In genomic region chr16:28822520-28823290, GRCh38 we compare ENCODE assay signal across 8 cellular contexts. TPM values are rescaled to one million over a fixed set of nuclear protein-coding genes. Genes with fewer than 3 reads are reported as not detected.
DNase-seq lines count a peak whose midpoint lies in the region; ATAC-seq and TF ChIP-seq lines count a peak whose summit lies in the region.

TSS of gene ATXN2L (plus strand) at chr16:28822999. CDS start at chr16:28823260, 261 bp downstream.

- H4K8ac ChIP-seq in trophoblast cell (ENCODE audit: low read depth, low read length): peak within 1 kb of the TSS; percentile 99

- H4K91ac ChIP-seq in trophoblast cell (ENCODE audit: low read depth, low read length): peak within 1 kb of the TSS; percentile 99

- no CpG with 5 or more reads among the region's 91 CpGs for WGBS in trophoblast cell (ENCODE audit: extremely low coverage, insufficient coverage, insufficient read length)
- 0 to 1% methylated on average over 32 to 68 of the region's 91 CpGs for WGBS in tibial nerve, 2 donors

- peak; percentile 45 for ATAC-seq in HG02642 (IDR thresholded peaks at IDR 0.05; ENCODE audit: poor library complexity, unreplicated experiment)

- peak within 1 kb of the TSS; percentile 100 for H3K4ac ChIP-seq in trophoblast cell (ENCODE audit: low read depth, low read length)

- peak within 1 kb of the TSS; percentile 99 for H3K14ac ChIP-seq in trophoblast cell (ENCODE audit: low read length)

- TF ChIP-seq POLR2A in tibial nerve (IDR thresholded peaks at IDR 0.05): peak; percentile 82 to 84

- CTCF ChIA-PET in GM10248 (lab: Yijun Ruan, JAX): interaction anchor here (0.9 to 3.8 kb wide), 7 partner anchors 9 to 126 kb away, joined by 3 to 24 read pairs (median 4); partner anchors contain the start of gene TUFM

- DNase-seq in GM10248 (ENCODE audit: extremely low spot score) (peak; percentile 92), NCI-H128 (lab: John Stamatoyannopoulos, UW; ENCODE audit: unreplicated experiment) (peak; percentile 64), T follicular helper cell (ENCODE audit: low read depth) (peak; percentile 90), adipocyte (ENCODE audit: low read depth) (peak; percentile 99), cardiac septum (ENCODE audit: low spot score) (peak; percentile 97), trophoblast cell (peak; percentile 95 to 97), tibial nerve (ENCODE audit: low spot score in 2 of 2) (peak; percentile 83 to 84)

- peak within 1 kb of the TSS; percentile 13 for H2BK12ac ChIP-seq in trophoblast cell (ENCODE audit: low read length)

- peak within 1 kb of the TSS; percentile 96 for H3K27ac ChIP-seq in trophoblast cell (ENCODE audit: low read depth, low read length)
- H3K27ac ChIP-seq in tibial nerve: peak within 1 kb of the TSS; percentile 97 to 100 (median 100)

- peak within 1 kb of the TSS; percentile 99 for H3K18ac ChIP-seq in trophoblast cell (ENCODE audit: low read length)

- H3K27me3 ChIP-seq in adipocyte (replicated peaks; ENCODE audit: control insufficient read depth, insufficient read depth, low read length) (no peaks in the 10 kb centered on the region), trophoblast cell (ENCODE audit: insufficient read depth, low read length) (no peaks in the 10 kb centered on the region), tibial nerve (no peaks in the 10 kb centered on the region)

- peak within 1 kb of the TSS; percentile 98 for H2BK5ac ChIP-seq in trophoblast cell (ENCODE audit: low read depth, low read length, poor library complexity)

- peak within 1 kb of the TSS; percentile 81 for H3K4me2 ChIP-seq in trophoblast cell (ENCODE audit: low read length)

- TF ChIP-seq CTCF in GM10248 (IDR thresholded peaks at IDR 0.05; ENCODE audit: control extremely low read depth, extremely low read depth, low read depth, missing control alignments) (no peak), tibial nerve (IDR thresholded peaks at IDR 0.05) (peak; percentile 14 to 71 (median 22))

- H2AFZ ChIP-seq in trophoblast cell (ENCODE audit: insufficient read depth, low read length, poor library complexity): peak within 1 kb of the TSS; percentile 79

- H3K79me1 ChIP-seq in trophoblast cell (ENCODE audit: low read length): peaks cover 18% of the 10 kb centered on the region

- peak within 1 kb of the TSS; percentile 96 for H2BK120ac ChIP-seq in trophoblast cell (ENCODE audit: insufficient read depth, low read length, poor library complexity)

- H3K4me1 ChIP-seq in adipocyte (ENCODE audit: control insufficient read depth, insufficient read depth, low read length): peaks cover 32% of the 10 kb centered on the region
- peaks cover 2 to 4% of the 10 kb centered on the region in 2 experiments for H3K4me1 ChIP-seq in trophoblast cell (ENCODE audit: control insufficient read depth in 1 of 2, insufficient read depth in 2 of 2, low read length in 2 of 2)
- peaks cover 0 to 37% (median 12%) of the 10 kb centered on the region in 4 donors for H3K4me1 ChIP-seq in tibial nerve

- peak within 1 kb of the TSS; percentile 97 for H2AK5ac ChIP-seq in trophoblast cell (ENCODE audit: low read length)

- peak within 1 kb of the TSS; percentile 100 for H4K12ac ChIP-seq in trophoblast cell (ENCODE audit: low read depth, low read length)

- H3K9me3 ChIP-seq in adipocyte (ENCODE audit: control insufficient read depth, low read length): no peaks in the 10 kb centered on the region
- H3K9me3 ChIP-seq in trophoblast cell (ENCODE audit: insufficient read depth, low read depth, low read length): no peaks in the 10 kb centered on the region
- H3K9me3 ChIP-seq in tibial nerve: no peaks in the 10 kb centered on the region

- TF ChIP-seq EP300 in tibial nerve (IDR thresholded peaks at IDR 0.05): peak; percentile 79 to 93

- H3K4me3 ChIP-seq in adipocyte (ENCODE audit: low read length): peak within 1 kb of the TSS; percentile 99
- H3K4me3 ChIP-seq in trophoblast cell (ENCODE audit: low read depth, low read length): peak within 1 kb of the TSS; percentile 99
- H3K4me3 ChIP-seq in tibial nerve: peak within 1 kb of the TSS; percentile 96 to 100 (median 100)

- H3K9ac ChIP-seq in adipocyte (ENCODE audit: low read length) (peak within 1 kb of the TSS; percentile 100), trophoblast cell (ENCODE audit: low read length) (peak within 1 kb of the TSS; percentile 100)

- H3K23ac ChIP-seq in trophoblast cell (ENCODE audit: low read length): no peak within 1 kb of the TSS

- peaks cover 17% of the 10 kb centered on the region for H3K79me2 ChIP-seq in trophoblast cell (ENCODE audit: control insufficient read depth, insufficient read depth, low read length, poor library complexity)

- H3K36me3 ChIP-seq in adipocyte (ENCODE audit: control insufficient read depth, insufficient read depth, low read length, severe bottlenecking) (peaks cover 26% of the 10 kb centered on the region), trophoblast cell (ENCODE audit: control insufficient read depth in 1 of 2, insufficient read depth in 2 of 2, low read length in 2 of 2) (peaks cover 17 to 28% of the 10 kb centered on the region in 2 experiments), tibial nerve (peaks cover 1 to 35% (median 15%) of the 10 kb centered on the region in 3 donors)

- POLR2A ChIA-PET in GM10248 (lab: Yijun Ruan, JAX): interaction anchor here (0.6 to 2.4 kb wide), 5 partner anchors 14 to 121 kb away, joined by 3 to 13 read pairs (median 4); partner anchors contain the start of genes SH2B1 and TUFM

- intact Hi-C loops in cardiac septum (cut with DNase I): loop anchor here (5.0 kb wide), 2 partner anchors 125 to 285 kb away; partner anchors contain the start of gene NUPR1

RNA-seq across cellular contexts. Expression of gene ATXN2L, which starts in this region (rescaled TPM):
- total RNA-seq in cardiac septum (62.7 TPM), tibial nerve (100 to 1,000 TPM in 1 of 4 donors, 10 to 100 TPM in 3; 57.6 to 121 (median 87.7) TPM)
- 336 and 356 TPM in 2 replicates for polyA plus RNA-seq in trophoblast cell (2013)

Comparison
In these comparisons a context has a peak if more than half of its experiments do, and no peak if none do; other contexts are left out.
1. Peak in every context shown above with its lines: DNase-seq, ATAC-seq, H3K4me3 ChIP-seq and H3K27ac ChIP-seq.